ENCODE assay signal across 13 cellular contexts in genomic region chr5:132770476-132771159, GRCh38. TPM values are rescaled to one million over a fixed set of nuclear protein-coding genes. Genes with fewer than 3 reads are reported as not detected.
A peak's percentile ranks its signal among the peaks of the same experiment; 100 is the strongest.
DNase-seq lines count a peak whose midpoint lies in the region; ATAC-seq, FAIRE-seq and TF ChIP-seq lines count a peak whose summit lies in the region.
"Had no signal": no experiment of that assay in that cellular context is flagged by ENCODE, and none has a peak within 500 bp of the region (broad histone marks: within the 10 kb centered on the region; RNA-seq: fewer than 3 reads in every experiment).

No MANE protein-coding gene starts in this region.

- peak overlapping the region; percentile 97 for H3K27ac ChIP-seq in angular gyrus (ENCODE audit: low read depth, low read length)
- H3K27ac ChIP-seq in small intestine (ENCODE audit: low read depth in 1 of 2, low read length in 1 of 2) = no peak overlapping the region
- H3K27ac ChIP-seq: SJSA1 had no signal

- H3K4me3 ChIP-seq in AG10803 (ENCODE audit: low read length) = no peak overlapping the region
- H3K4me3 ChIP-seq in small intestine (ENCODE audit: low read depth in 1 of 2, low read length in 2 of 2) = no peak overlapping the region
- H3K4me3 ChIP-seq: SJSA1 had no signal

- DNase-seq in AG10803 (ENCODE audit: low read depth) (peak; percentile 74), head of caudate nucleus (peak in 23 of 42 donors; percentile 24 to 82 (median 46)), occipital lobe (lab: John Stamatoyannopoulos, UW) (peak; percentile 50), small intestine (no peak)
- no peak for DNase-seq in natural killer cell treated with Interleukin-12 subunit alpha and Interleukin-12 subunit beta and Interleukin-15 and Interleukin-18, amount 100 ng/mL, for 72 hours (ENCODE audit: low spot score)
- DNase-seq in activated CD4-positive, alpha-beta T cell treated with anti-CD3 and anti-CD28 coated beads, Interleukin-2, amount 50 U/mL, for 48 hours = no peak
- DNase-seq: NCI-H187 treated with DMSO at 0.1 percent for 48 hours, NCI-H774 had no signal

- H3K27me3 Mint-ChIP-seq in natural killer cell treated with Interleukin-12 subunit alpha and Interleukin-12 subunit beta and Interleukin-15 and Interleukin-18, amount 100 ng/mL, for 72 hours = no peaks in the 10 kb centered on the region

- H3K4me1 Mint-ChIP-seq in natural killer cell treated with Interleukin-12 subunit alpha and Interleukin-12 subunit beta and Interleukin-15 and Interleukin-18, amount 100 ng/mL, for 72 hours (ENCODE audit: low read depth in 2 of 2) = peaks cover 4 to 10% of the 10 kb centered on the region in 2 donors

- no peaks in the 10 kb centered on the region for H3K9me3 Mint-ChIP-seq in natural killer cell treated with Interleukin-12 subunit alpha and Interleukin-12 subunit beta and Interleukin-15 and Interleukin-18, amount 100 ng/mL, for 72 hours

- H3K36me3 ChIP-seq in small intestine (ENCODE audit: control insufficient read depth in 2 of 2, insufficient read depth in 2 of 2, low read length in 2 of 2) = no peaks in the 10 kb centered on the region

- TF ChIP-seq CTCF in AG10803 (conservative IDR thresholded peaks at IDR 0.05; ENCODE audit: low read length) = no peak

- H3K9me3 ChIP-seq in small intestine (ENCODE audit: control insufficient read depth, low read depth) = no peaks in the 10 kb centered on the region
- H3K9me3 ChIP-seq: SJSA1 had no signal

- no peak for FAIRE-seq in small intestine (lab: Jason Lieb, UNC)

- 77 to 92% (median 91%) methylated on average over 8 of the region's 8 CpGs for WGBS in small intestine, 3 donors

- H3K27ac Mint-ChIP-seq in natural killer cell treated with Interleukin-12 subunit alpha and Interleukin-12 subunit beta and Interleukin-15 and Interleukin-18, amount 100 ng/mL, for 72 hours = no peak overlapping the region

- H3K27me3 ChIP-seq in small intestine (ENCODE audit: control insufficient read depth in 2 of 2, insufficient read depth in 2 of 2, low read length in 2 of 2) = no peaks in the 10 kb centered on the region
- H3K27me3 ChIP-seq: SJSA1 had no signal

- no peaks in the 10 kb centered on the region for H3K36me3 Mint-ChIP-seq in natural killer cell treated with Interleukin-12 subunit alpha and Interleukin-12 subunit beta and Interleukin-15 and Interleukin-18, amount 100 ng/mL, for 72 hours

- H3K4me1 ChIP-seq in small intestine (ENCODE audit: control insufficient read depth in 2 of 2, insufficient read depth in 1 of 2, low read depth in 1 of 2, low read length in 1 of 2) = peaks cover 0 to 3% of the 10 kb centered on the region in 2 donors

- ATAC-seq in natural killer cell treated with Interleukin-12 subunit alpha and Interleukin-12 subunit beta and Interleukin-15 and Interleukin-18, amount 100 ng/mL, for 72 hours = no peak
- ATAC-seq in GM21423 (IDR thresholded peaks at IDR 0.05; ENCODE audit: unreplicated experiment) = no peak

- H3K4me3 Mint-ChIP-seq in natural killer cell treated with Interleukin-12 subunit alpha and Interleukin-12 subunit beta and Interleukin-15 and Interleukin-18, amount 100 ng/mL, for 72 hours = no peak overlapping the region

- intact Hi-C loops in head of caudate nucleus (cut with DNase I) = no loop called here

RNA-seq across cellular contexts. Expression of gene SEPTIN8, which starts 6.4 kb away (rescaled TPM):
- total RNA-seq in occipital lobe = 29.5 TPM
- 10 to 100 TPM; 16.2 to 30.4 TPM for total RNA-seq in natural killer cell treated with Interleukin-12 subunit alpha and Interleukin-12 subunit beta and Interleukin-15 and Interleukin-18, amount 100 ng/mL, for 72 hours
- 10 to 100 TPM; 14.6 to 28.2 (median 24.4) TPM for polyA plus RNA-seq in small intestine

RNA-seq across cellular contexts. Expression of gene CCNI2, which starts 23.4 kb away (rescaled TPM):
- total RNA-seq in occipital lobe = 0.16 TPM
- 1 to 10 TPM; 1.1 to 3.9 TPM for total RNA-seq in natural killer cell treated with Interleukin-12 subunit alpha and Interleukin-12 subunit beta and Interleukin-15 and Interleukin-18, amount 100 ng/mL, for 72 hours
- polyA plus RNA-seq in small intestine = 1 to 10 TPM; 1.6 to 7.3 (median 2.7) TPM
- total RNA-seq: LHCN-M2, SJSA1 had no signal
- polyA plus RNA-seq: AG04450 had no signal

RNA-seq across cellular contexts. Expression of gene KIF3A, which starts 33.3 kb away (rescaled TPM):
- total RNA-seq in occipital lobe = 76.7 TPM
- 10 to 100 TPM; 17.4 to 34.5 TPM for total RNA-seq in natural killer cell treated with Interleukin-12 subunit alpha and Interleukin-12 subunit beta and Interleukin-15 and Interleukin-18, amount 100 ng/mL, for 72 hours
- 1 to 10 TPM in 2 of 3 donors, under 1 TPM in 1; 0.54 to 2.8 (median 2.7) TPM for polyA plus RNA-seq in small intestine

RNA-seq across cellular contexts. Expression of gene SOWAHA, which starts 42.5 kb away (rescaled TPM):
- 5.1 TPM for total RNA-seq in occipital lobe
- total RNA-seq in natural killer cell treated with Interleukin-12 subunit alpha and Interleukin-12 subunit beta and Interleukin-15 and Interleukin-18, amount 100 ng/mL, for 72 hours = not detected
- 10 to 100 TPM; 25.6 to 75.4 (median 72.0) TPM for polyA plus RNA-seq in small intestine
- total RNA-seq: LHCN-M2, SJSA1 had no signal
- polyA plus RNA-seq: AG04450 had no signal

RNA-seq across cellular contexts. Expression of gene SHROOM1, which starts 59.8 kb away (rescaled TPM):
- total RNA-seq in occipital lobe = 0.47 TPM
- 1 to 10 TPM; 5.4 to 8.0 TPM for total RNA-seq in natural killer cell treated with Interleukin-12 subunit alpha and Interleukin-12 subunit beta and Interleukin-15 and Interleukin-18, amount 100 ng/mL, for 72 hours
- polyA plus RNA-seq in small intestine = 10 to 100 TPM in 2 of 3 donors, 1 to 10 TPM in 1; 9.2 to 72.2 (median 14.5) TPM

Comparison
In these comparisons a context has a peak if more than half of its experiments do, and no peak if none do; other contexts are left out.
1. DNase-seq: peak in AG10803 (single experiment), head of caudate nucleus (23 of 42) and occipital lobe (single experiment); none in natural killer cell treated with Interleukin-12 subunit alpha and Interleukin-12 subunit beta and Interleukin-15 and Interleukin-18, amount 100 ng/mL, for 72 hours (single experiment), activated CD4-positive, alpha-beta T cell treated with anti-CD3 and anti-CD28 coated beads, Interleukin-2, amount 50 U/mL, for 48 hours (0 of 2) and small intestine (single experiment).